ENCODE assay signal across 31 cellular contexts in genomic region chr16:5069048-5069447, GRCh38. TPM values are rescaled to one million over a fixed set of nuclear protein-coding genes. Genes with fewer than 3 reads are reported as not detected.
"Had no signal": no experiment of that assay in that cellular context is flagged by ENCODE, and none has a peak within 500 bp of the region (broad histone marks: within the 10 kb centered on the region; RNA-seq: fewer than 3 reads in every experiment).

No MANE protein-coding gene starts in this region.

- H3K4me3 Mint-ChIP-seq: mesothelial cell of epicardium; natural killer cell treated with Interleukin-12 subunit alpha and Interleukin-12 subunit beta and Interleukin-15 and Interleukin-18, amount 100 ng/mL, for 72 hours; stimulated activated effector memory CD8-positive, alpha-beta T cell treated with anti-CD3 and anti-CD28 coated beads, Interleukin-12 subunit alpha, Interleukin-12 subunit beta, amount 100 ng/mL, for 72 hours had no signal

- H3K27ac ChIP-seq: coronary artery, esophagus squamous epithelium, heart right ventricle, left lung, neutrophil, pancreas, stomach, thyroid gland, vagina had no signal

- H3K9me3 ChIP-seq: esophagus squamous epithelium, heart right ventricle, left lung, mucosa of descending colon, neutrophil, pancreas, stomach, thyroid gland, vagina had no signal

- H3K27me3 Mint-ChIP-seq: natural killer cell treated with Interleukin-12 subunit alpha and Interleukin-12 subunit beta and Interleukin-15 and Interleukin-18, amount 100 ng/mL, for 72 hours had no signal

- H3K4me3 ChIP-seq: coronary artery, esophagus squamous epithelium, heart right ventricle, left lung, mucosa of descending colon, pancreas, stomach, thyroid gland, vagina had no signal

- H3K27ac Mint-ChIP-seq: mesothelial cell of epicardium, progenitor cell of endocrine pancreas had no signal

- H3K27me3 ChIP-seq: esophagus squamous epithelium, heart right ventricle, left lung, pancreas, stomach, thyroid gland, vagina had no signal

- ATAC-seq: heart right ventricle; left cardiac atrium; left lung; mucosa of descending colon; natural killer cell treated with Interleukin-12 subunit alpha and Interleukin-12 subunit beta and Interleukin-15 and Interleukin-18, amount 100 ng/mL, for 72 hours; pancreas; right cardiac atrium; stimulated activated effector memory CD8-positive, alpha-beta T cell treated with anti-CD3 and anti-CD28 coated beads, Interleukin-12 subunit alpha, Interleukin-12 subunit beta, amount 100 ng/mL, for 72 hours had no signal

- H3K36me3 Mint-ChIP-seq: naive B cell; natural killer cell treated with Interleukin-12 subunit alpha and Interleukin-12 subunit beta and Interleukin-15 and Interleukin-18, amount 100 ng/mL, for 72 hours had no signal

- DNase-seq: dermis blood vessel endothelial cell; effector memory CD4-positive, alpha-beta T cell; esophagus squamous epithelium; foreskin melanocyte; glutamatergic neuron; heart right ventricle; hippocampal formation; left cardiac atrium; mesenchymal stem cell; mucosa of descending colon; naive B cell; pancreas; right cardiac atrium; stimulated activated CD4-positive, alpha-beta T cell treated with anti-CD3 and anti-CD28 coated beads, Interleukin-2, amount 100 ng/mL, for 24 hours; stimulated activated CD4-positive, alpha-beta T cell treated with anti-CD3 and anti-CD28 coated beads, Interleukin-4, amount 100 ng/mL, for 24 hours; stimulated activated naive CD4-positive, alpha-beta T cell treated with Interleukin-2 at 50 U/mL for 16 hours; stomach; thyroid gland; trophoblast cell had no signal

- H3K36me3 ChIP-seq: neutrophil, pancreas, thyroid gland, vagina had no signal

- H3K9me3 Mint-ChIP-seq: mesothelial cell of epicardium; naive B cell; natural killer cell treated with Interleukin-12 subunit alpha and Interleukin-12 subunit beta and Interleukin-15 and Interleukin-18, amount 100 ng/mL, for 72 hours; neural crest cell; stimulated activated effector memory CD8-positive, alpha-beta T cell treated with anti-CD3 and anti-CD28 coated beads, Interleukin-12 subunit alpha, Interleukin-12 subunit beta, amount 100 ng/mL, for 72 hours had no signal

RNA-seq across cellular contexts. Expression of gene C16orf89, which starts 3.3 kb away (rescaled TPM):
- total RNA-seq: dermis blood vessel endothelial cell; endothelial cell of umbilical vein; epithelial cell of proximal tubule; lung microvascular endothelial cell; natural killer cell treated with Interleukin-12 subunit alpha and Interleukin-12 subunit beta and Interleukin-15 and Interleukin-18, amount 100 ng/mL, for 72 hours; neural crest cell; progenitor cell of endocrine pancreas had no signal
